In genomic region chr4:184148871-184149637, GRCh38 we compare ENCODE assay signal across 13 cellular contexts.
"Had no signal": no experiment of that assay in that cellular context is flagged by ENCODE, and none has a peak within 500 bp of the region (broad histone marks: within the 10 kb centered on the region; RNA-seq: fewer than 3 reads in every experiment).

No MANE protein-coding gene starts in this region.

- H3K4me1 ChIP-seq: adrenal gland, colonic mucosa, tibial artery had no signal

- ATAC-seq: stimulated activated effector memory CD8-positive, alpha-beta T cell treated with anti-CD3 and anti-CD28 coated beads, Interleukin-12 subunit alpha, Interleukin-12 subunit beta, amount 100 ng/mL, for 72 hours had no signal

- DNase-seq: activated CD4-positive, alpha-beta T cell treated with anti-CD3 and anti-CD28 coated beads for 4 hours; activated naive CD4-positive, alpha-beta T cell treated with anti-CD3 and anti-CD28 coated beads, Interleukin-2, amount 50 U/mL, for 16 hours; adrenal gland; caudate nucleus; colonic mucosa; effector CD4-positive, alpha-beta T cell; lower lobe of right lung; naive B cell; tibial artery had no signal

- H3K27ac Mint-ChIP-seq: activated T-helper 2 cell treated with anti-CD3 and anti-CD28 coated beads, Interferon-gamma antibody, Interleukin-2, Interleukin-4, amounts not matched to agents 10 μg/mL and 5 μg/mL and 100 μg/mL, durations not matched to agents 14 hours and 24 hours and 36 hours; naive B cell; stimulated activated effector memory CD8-positive, alpha-beta T cell treated with anti-CD3 and anti-CD28 coated beads, Interleukin-12 subunit alpha, Interleukin-12 subunit beta, amount 100 ng/mL, for 72 hours had no signal

- H3K4me3 Mint-ChIP-seq: naive B cell; stimulated activated effector memory CD8-positive, alpha-beta T cell treated with anti-CD3 and anti-CD28 coated beads, Interleukin-12 subunit alpha, Interleukin-12 subunit beta, amount 100 ng/mL, for 72 hours had no signal

- H3K27me3 ChIP-seq: adrenal gland, colonic mucosa, right atrium auricular region, vagina had no signal

- H3K4me3 ChIP-seq: adrenal gland, colonic mucosa, lower lobe of right lung, right atrium auricular region, tibial artery, vagina had no signal

- H3K36me3 ChIP-seq: adrenal gland, colonic mucosa, lower lobe of right lung, right atrium auricular region, tibial artery, vagina had no signal

- H3K27ac ChIP-seq: adrenal gland, colonic mucosa, lower lobe of right lung, right atrium auricular region, tibial artery, vagina had no signal

- H3K9me3 ChIP-seq: adrenal gland, colonic mucosa, lower lobe of right lung, right atrium auricular region, tibial artery, vagina had no signal

- H3K36me3 Mint-ChIP-seq: naive B cell; stimulated activated effector memory CD8-positive, alpha-beta T cell treated with anti-CD3 and anti-CD28 coated beads, Interleukin-12 subunit alpha, Interleukin-12 subunit beta, amount 100 ng/mL, for 72 hours had no signal

- H3K9me3 Mint-ChIP-seq: activated T-helper 2 cell treated with anti-CD3 and anti-CD28 coated beads, Interferon-gamma antibody, Interleukin-2, Interleukin-4, amounts not matched to agents 10 μg/mL and 5 μg/mL and 100 μg/mL, durations not matched to agents 14 hours and 24 hours and 36 hours; stimulated activated effector memory CD8-positive, alpha-beta T cell treated with anti-CD3 and anti-CD28 coated beads, Interleukin-12 subunit alpha, Interleukin-12 subunit beta, amount 100 ng/mL, for 72 hours had no signal

- H3K4me1 Mint-ChIP-seq: stimulated activated effector memory CD8-positive, alpha-beta T cell treated with anti-CD3 and anti-CD28 coated beads, Interleukin-12 subunit alpha, Interleukin-12 subunit beta, amount 100 ng/mL, for 72 hours had no signal
